Comparison of ENCODE assay signal across 8 cellular contexts in genomic region chr7:67176730-67177129, GRCh38.
DNase-seq lines count a peak whose midpoint lies in the region; ATAC-seq and TF ChIP-seq lines count a peak whose summit lies in the region.
"Not testable (repeated sequence)": the region's sequence is repeated elsewhere in the genome, so short reads cannot be mapped to it uniquely, and the experiment has no call there.

No MANE protein-coding gene starts in this region.

- peak; percentile 68 for ATAC-seq in GM18498 (IDR thresholded peaks at IDR 0.05; ENCODE audit: unreplicated experiment)
- ATAC-seq in HG02798 (IDR thresholded peaks at IDR 0.05; ENCODE audit: poor library complexity, unreplicated experiment), result peak; percentile 57
- peak; percentile 69 for ATAC-seq in left lobe of liver

- in situ Hi-C loops in brain microvascular endothelial cell (cut with HindIII; ENCODE audit: low pct_ligation_motif_present, low sequenced_read_pairs), result not testable (repeated sequence)

- not testable (repeated sequence) for H3K4me3 ChIP-seq in brain microvascular endothelial cell (ENCODE audit: low read depth, low read length); fibroblast of pulmonary artery (replicated peaks; ENCODE audit: low read depth, low read length); retinal pigment epithelial cell (ENCODE audit: low read length)

- CTCF ChIA-PET in RWPE1 (lab: Yijun Ruan, JAX), result not testable (repeated sequence)

- POLR2A ChIA-PET in RWPE1 (lab: Yijun Ruan, JAX; ENCODE audit: low non-redundant PET), result not testable (repeated sequence)

- H3K27ac ChIP-seq in RWPE1, brain microvascular endothelial cell: not testable (repeated sequence)

- H3K4me3 Mint-ChIP-seq in CD14-positive monocyte, result not testable (repeated sequence)

- not testable (repeated sequence) for H3K9me3 Mint-ChIP-seq in CD14-positive monocyte

- not testable (repeated sequence) for H3K4me1 Mint-ChIP-seq in CD14-positive monocyte

- H3K27me3 Mint-ChIP-seq in CD14-positive monocyte (ENCODE audit: low read depth in 3 of 3), result not testable (repeated sequence)

- peak; percentile 28 for TF ChIP-seq CTCF in CD14-positive monocyte (IDR thresholded peaks at IDR 0.05)
- peak; percentile 56 for TF ChIP-seq CTCF in RWPE1 (conservative IDR thresholded peaks at IDR 0.05; ENCODE audit: low read depth)
- TF ChIP-seq CTCF in brain microvascular endothelial cell (IDR thresholded peaks at IDR 0.05; ENCODE audit: low read depth, low read length, missing control alignments), result peak; percentile 56
- TF ChIP-seq CTCF in fibroblast of pulmonary artery (IDR thresholded peaks at IDR 0.05; ENCODE audit: low read length, missing control alignments), result peak; percentile 16
- peak; percentile 45 for TF ChIP-seq CTCF in retinal pigment epithelial cell (conservative IDR thresholded peaks at IDR 0.05; ENCODE audit: low read depth, low read length)

- intact Hi-C loops in CD14-positive monocyte (cut with micrococcal nuclease), result not testable (repeated sequence)

- H3K36me3 Mint-ChIP-seq in CD14-positive monocyte, result not testable (repeated sequence)

- DNase-seq in CD14-positive monocyte (ENCODE audit: low spot score); RWPE1 (ENCODE audit: low spot score); brain microvascular endothelial cell; fibroblast of pulmonary artery (ENCODE audit: low read depth); left lobe of liver (ENCODE audit: low spot score); retinal pigment epithelial cell (ENCODE audit: low read depth): not testable (repeated sequence)

- H3K27me3 ChIP-seq in brain microvascular endothelial cell (replicated peaks), result not testable (repeated sequence)

- not testable (repeated sequence) for H3K36me3 ChIP-seq in brain microvascular endothelial cell (replicated peaks)

- not testable (repeated sequence) for H3K27ac Mint-ChIP-seq in CD14-positive monocyte
